Comparison of ENCODE assay signal across 2 cellular contexts in genomic region chr10:1369197-1369596, GRCh38.
TF ChIP-seq lines count a peak whose summit lies in the region.

No MANE protein-coding gene starts in this region.

TF ChIP-seq in HEK293, 187 proteins besides CTCF, POLR2A, EP300 and RAD21:
- TF ChIP-seq GFI1B (tag by site-specific recombination; IDR thresholded peaks at IDR 0.05) (no peak), SCRT2 (tag by site-specific recombination; IDR thresholded peaks at IDR 0.05) (peak; percentile 45)

TF ChIP-seq in H1, 55 proteins besides CTCF, POLR2A, EP300 and RAD21:
- TF ChIP-seq BACH1 (IDR thresholded peaks at IDR 0.05; ENCODE audit: low read length) (no peak), FOSL1 (IDR thresholded peaks at IDR 0.05; ENCODE audit: insufficient read depth, low read depth, low read length) (no peak)
